9 cellular contexts compared by ENCODE assay signal in the genomic region with DNA sequence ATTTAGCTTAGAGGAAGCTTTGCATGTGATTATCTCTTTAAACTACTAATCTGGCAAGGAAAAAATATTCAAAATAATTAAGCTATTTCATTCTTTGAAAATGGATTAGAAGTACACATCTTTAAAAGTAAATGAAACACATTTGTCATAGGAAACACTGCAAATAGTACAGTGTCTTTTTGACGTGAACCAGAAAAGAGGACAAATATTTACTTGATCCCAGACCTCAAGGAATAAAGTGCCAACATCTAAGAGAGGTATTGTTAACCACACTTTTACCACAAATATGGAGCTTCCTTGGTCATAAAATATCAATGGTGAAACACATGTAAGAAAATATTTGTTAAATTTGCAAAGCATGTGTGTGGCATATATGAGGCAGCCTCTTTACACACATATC.
"Had no signal": no experiment of that assay in that cellular context is flagged by ENCODE, and none has a peak within 500 bp of the region (broad histone marks: within the 10 kb centered on the region; RNA-seq: fewer than 3 reads in every experiment).

No MANE protein-coding gene starts in this region.

- DNase-seq: GM23248, GOT3, H7, HFFc6, IMR-90, KG1 had no signal

- H2AFZ ChIP-seq: GM23248 had no signal

- H3K9me3 Mint-ChIP-seq: HFFc6 had no signal

- H3K4me3 Mint-ChIP-seq: HFFc6 had no signal

- ATAC-seq: HCT116, K562 had no signal

- H3K27ac Mint-ChIP-seq: HFFc6 had no signal

- H3K27ac ChIP-seq: GM23248 had no signal

- H3K4me3 ChIP-seq: GM23248, HAP-1, K562 had no signal

- H3K4me1 ChIP-seq: HAP-1 had no signal

- H3K9me3 ChIP-seq: HAP-1 had no signal

- H3K36me3 ChIP-seq: HAP-1 had no signal
